In genomic region chr19:39463403-39463802, GRCh38 we compare ENCODE assay signal across 23 cellular contexts. TPM values are rescaled to one million over a fixed set of nuclear protein-coding genes. Genes with fewer than 3 reads are reported as not detected.
A peak's percentile ranks its signal among the peaks of the same experiment; 100 is the strongest.
DNase-seq lines count a peak whose midpoint lies in the region; ATAC-seq and TF ChIP-seq lines count a peak whose summit lies in the region.
"Had no signal": no experiment of that assay in that cellular context is flagged by ENCODE, and none has a peak within 500 bp of the region (broad histone marks: within the 10 kb centered on the region; RNA-seq: fewer than 3 reads in every experiment).

No MANE protein-coding gene starts in this region.

- H3K4me3 Mint-ChIP-seq in activated naive CD4-positive, alpha-beta T cell treated with anti-CD3 and anti-CD28 coated beads, Interleukin-2, amount 10 ng/mL, durations not matched to agents 7 days and 5 days, result no peak overlapping the region
- H3K4me3 Mint-ChIP-seq in activated CD8-positive, alpha-beta T cell treated with anti-CD3 and anti-CD28 coated beads, Interleukin-2, amount 10 ng/mL, durations not matched to agents 7 days and 5 days, result no peak overlapping the region
- H3K4me3 Mint-ChIP-seq in progenitor cell of endocrine pancreas (ENCODE audit: low read depth), result no peak overlapping the region
- H3K4me3 Mint-ChIP-seq: CD8-positive, alpha-beta T cell; H9 had no signal

- peaks cover 87 to 100% of the 10 kb centered on the region in 2 experiments for H3K36me3 ChIP-seq in HEK293 (ENCODE audit: control insufficient read depth in 2 of 2, insufficient read depth in 1 of 2, low read length in 2 of 2)

- no peak overlapping the region for H3K4me3 ChIP-seq in HEK293 (ENCODE audit: low read depth, low read length)
- H3K4me3 ChIP-seq: BLaER1 treated with 17β-estradiol and CSF1 and Interleukin-3, amounts not matched to agents 10 nM and 100 nM; GM23248; SJSA1 had no signal

- peak overlapping the region; percentile 16; the same call in 1 of the 2 replicates for H3K27ac ChIP-seq in HEK293 (ENCODE audit: extremely low read depth, low read depth, low read length)
- H3K27ac ChIP-seq: BLaER1 treated with 17β-estradiol and CSF1 and Interleukin-3, amounts not matched to agents 10 nM and 100 nM; GM23248; SJSA1 had no signal

- CTCF ChIA-PET in activated naive CD4-positive, alpha-beta T cell treated with anti-CD3 and anti-CD28 coated beads, Interleukin-2, amount 10 ng/mL, durations not matched to agents 7 days and 5 days (lab: Charles Lee), result interaction anchor here (0.9 kb wide), 1 partner anchor 22 kb away, joined by 3 read pairs; no protein-coding TSS in a partner anchor
- CTCF ChIA-PET in HEK293 (lab: Yijun Ruan, JAX), result interaction anchor here (0.7 to 9.9 kb wide), 6 partner anchors 9 to 1221 kb away, joined by 3 to 84 read pairs (median 4); partner anchors contain the start of genes EID2B and PLEKHG2
- CTCF ChIA-PET in activated CD8-positive, alpha-beta T cell treated with anti-CD3 and anti-CD28 coated beads, Interleukin-2, amount 10 ng/mL, durations not matched to agents 7 days and 5 days (lab: Charles Lee), result interaction anchor here (0.7 to 1.7 kb wide), 2 partner anchors 11 to 39 kb away, joined by 3 to 6 read pairs; no protein-coding TSS in a partner anchor

- DNase-seq in activated naive CD4-positive, alpha-beta T cell treated with anti-CD3 and anti-CD28 coated beads, Interleukin-2, amount 10 ng/mL, durations not matched to agents 7 days and 5 days, result no peak
- no peak for DNase-seq in activated naive CD4-positive, alpha-beta T cell treated with Interleukin-2 at 50 U/mL for 16 hours
- DNase-seq in activated CD8-positive, alpha-beta T cell treated with anti-CD3 and anti-CD28 coated beads, Interleukin-2, amount 10 ng/mL, durations not matched to agents 7 days and 5 days, result no peak
- no peak for DNase-seq in progenitor cell of endocrine pancreas (ENCODE audit: low spot score, unreplicated experiment)
- DNase-seq in COR-L47 (lab: John Stamatoyannopoulos, UW), result no peak
- DNase-seq: AML-193; Calu3; CD8-positive, alpha-beta T cell; DND-41; GM23248; H9; NCI-H1092; NCI-H1417 treated with DMSO at 0.1 percent for 48 hours; NCI-H1694 treated with DMSO at 0.1 percent for 48 hours; NCI-H2081; NCI-H2227 treated with DMSO at 0.1 percent for 48 hours; NCI-H69; Right ventricle myocardium superior; RPMI8226 had no signal

- POLR2A ChIA-PET in HEK293 (lab: Yijun Ruan, JAX), result interaction anchor here (2.2 to 5.6 kb wide), 2 partner anchors 18 to 28 kb away, joined by 6 to 37 read pairs; partner anchors contain the start of genes RPS16 and SUPT5H
- POLR2A ChIA-PET in activated CD8-positive, alpha-beta T cell treated with anti-CD3 and anti-CD28 coated beads, Interleukin-2, amount 10 ng/mL, durations not matched to agents 7 days and 5 days (lab: Charles Lee), result no interaction called here

- H3K4me1 ChIP-seq in HEK293 (ENCODE audit: control insufficient read depth, insufficient read depth, low read length), result no peaks in the 10 kb centered on the region
- H3K4me1 ChIP-seq: SJSA1 had no signal

- no peaks in the 10 kb centered on the region; the same call in 1 of the 2 replicates for H3K9me3 ChIP-seq in HEK293 (ENCODE audit: control insufficient read depth, insufficient read depth, low read depth, low read length)
- H3K9me3 ChIP-seq: BLaER1 treated with 17β-estradiol and CSF1 and Interleukin-3, amounts not matched to agents 10 nM and 100 nM; SJSA1 had no signal

- H3K27ac Mint-ChIP-seq in activated naive CD4-positive, alpha-beta T cell treated with anti-CD3 and anti-CD28 coated beads, Interleukin-2, amount 10 ng/mL, durations not matched to agents 7 days and 5 days, result peak overlapping the region; percentile 44
- peak overlapping the region; percentile 3 for H3K27ac Mint-ChIP-seq in activated CD8-positive, alpha-beta T cell treated with anti-CD3 and anti-CD28 coated beads, Interleukin-2, amount 10 ng/mL, durations not matched to agents 7 days and 5 days
- peak overlapping the region; percentile 60 for H3K27ac Mint-ChIP-seq in progenitor cell of endocrine pancreas
- H3K27ac Mint-ChIP-seq: CD8-positive, alpha-beta T cell; H9 had no signal

- no peaks in the 10 kb centered on the region for H3K27me3 Mint-ChIP-seq in activated naive CD4-positive, alpha-beta T cell treated with anti-CD3 and anti-CD28 coated beads, Interleukin-2, amount 10 ng/mL, durations not matched to agents 7 days and 5 days
- H3K27me3 Mint-ChIP-seq in activated CD8-positive, alpha-beta T cell treated with anti-CD3 and anti-CD28 coated beads, Interleukin-2, amount 10 ng/mL, durations not matched to agents 7 days and 5 days (ENCODE audit: low read depth), result no peaks in the 10 kb centered on the region
- no peaks in the 10 kb centered on the region for H3K27me3 Mint-ChIP-seq in progenitor cell of endocrine pancreas

- TF ChIP-seq CTCF in HEK293 (tag by site-specific recombination; IDR thresholded peaks at IDR 0.05), result no peak
- TF ChIP-seq CTCF in progenitor cell of endocrine pancreas (IDR thresholded peaks at IDR 0.05; ENCODE audit: unreplicated experiment), result no peak

- H3K36me3 Mint-ChIP-seq in activated naive CD4-positive, alpha-beta T cell treated with anti-CD3 and anti-CD28 coated beads, Interleukin-2, amount 10 ng/mL, durations not matched to agents 7 days and 5 days, result peaks cover 53% of the 10 kb centered on the region
- H3K36me3 Mint-ChIP-seq in activated CD8-positive, alpha-beta T cell treated with anti-CD3 and anti-CD28 coated beads, Interleukin-2, amount 10 ng/mL, durations not matched to agents 7 days and 5 days (ENCODE audit: low read depth), result peaks cover 67% of the 10 kb centered on the region
- peaks cover 25% of the 10 kb centered on the region for H3K36me3 Mint-ChIP-seq in progenitor cell of endocrine pancreas (ENCODE audit: insufficient read depth)

- ATAC-seq in activated CD8-positive, alpha-beta T cell treated with anti-CD3 and anti-CD28 coated beads, Interleukin-2, amount 10 ng/mL, durations not matched to agents 7 days and 5 days, result no peak
- no peak for ATAC-seq in HG03378 (IDR thresholded peaks at IDR 0.05; ENCODE audit: unreplicated experiment)
- ATAC-seq: CD8-positive, alpha-beta T cell had no signal

- H3K9me3 Mint-ChIP-seq in activated naive CD4-positive, alpha-beta T cell treated with anti-CD3 and anti-CD28 coated beads, Interleukin-2, amount 10 ng/mL, durations not matched to agents 7 days and 5 days, result no peaks in the 10 kb centered on the region
- no peaks in the 10 kb centered on the region for H3K9me3 Mint-ChIP-seq in activated CD8-positive, alpha-beta T cell treated with anti-CD3 and anti-CD28 coated beads, Interleukin-2, amount 10 ng/mL, durations not matched to agents 7 days and 5 days (ENCODE audit: insufficient read depth)
- no peaks in the 10 kb centered on the region for H3K9me3 Mint-ChIP-seq in progenitor cell of endocrine pancreas (ENCODE audit: low read depth)
- H3K9me3 Mint-ChIP-seq: CD8-positive, alpha-beta T cell; H9 had no signal

- no peaks in the 10 kb centered on the region for H3K4me1 Mint-ChIP-seq in activated naive CD4-positive, alpha-beta T cell treated with anti-CD3 and anti-CD28 coated beads, Interleukin-2, amount 10 ng/mL, durations not matched to agents 7 days and 5 days
- no peaks in the 10 kb centered on the region for H3K4me1 Mint-ChIP-seq in activated CD8-positive, alpha-beta T cell treated with anti-CD3 and anti-CD28 coated beads, Interleukin-2, amount 10 ng/mL, durations not matched to agents 7 days and 5 days (ENCODE audit: low read depth)
- H3K4me1 Mint-ChIP-seq in progenitor cell of endocrine pancreas (ENCODE audit: low read depth), result no peaks in the 10 kb centered on the region
- H3K4me1 Mint-ChIP-seq: H9 had no signal

TF ChIP-seq in HEK293, 187 proteins besides CTCF, POLR2A, EP300 and RAD21:
- TF ChIP-seq ZNF311 (tag by site-specific recombination; IDR thresholded peaks at IDR 0.05; ENCODE audit: borderline replicate concordance) (no peak), PRDM1 (tag by site-specific recombination; IDR thresholded peaks at IDR 0.05) (peak; percentile 79), ZNF654 (tag by site-specific recombination; IDR thresholded peaks at IDR 0.05; ENCODE audit: low read depth) (no peak)
TF ChIP-seq in HEK293: peak in this region for 1.

RNA-seq across cellular contexts. Expression of gene TIMM50, which starts 17.2 kb away (rescaled TPM):
- 10 to 100 TPM; 56.1 to 65.9 TPM for total RNA-seq in activated CD8-positive, alpha-beta T cell treated with anti-CD3 and anti-CD28 coated beads, Interleukin-2, amount 10 ng/mL, durations not matched to agents 7 days and 5 days
- total RNA-seq in progenitor cell of endocrine pancreas, result 79.3 TPM in 2 replicates

RNA-seq across cellular contexts. Expression of gene SUPT5H, which starts 18.0 kb away (rescaled TPM):
- 100 to 1,000 TPM; 144 to 147 TPM for total RNA-seq in activated CD8-positive, alpha-beta T cell treated with anti-CD3 and anti-CD28 coated beads, Interleukin-2, amount 10 ng/mL, durations not matched to agents 7 days and 5 days
- 170 and 171 TPM in 2 replicates for total RNA-seq in progenitor cell of endocrine pancreas

RNA-seq across cellular contexts. Expression of gene RPS16, which starts 27.7 kb away (rescaled TPM):
- total RNA-seq in activated CD8-positive, alpha-beta T cell treated with anti-CD3 and anti-CD28 coated beads, Interleukin-2, amount 10 ng/mL, durations not matched to agents 7 days and 5 days, result 1,000 to 10,000 TPM; 2,100 to 2,157 TPM
- 1,449 and 1,510 TPM in 2 replicates for total RNA-seq in progenitor cell of endocrine pancreas

RNA-seq across cellular contexts. Expression of gene DLL3, which starts 35.3 kb away (rescaled TPM):
- total RNA-seq in activated CD8-positive, alpha-beta T cell treated with anti-CD3 and anti-CD28 coated beads, Interleukin-2, amount 10 ng/mL, durations not matched to agents 7 days and 5 days, result under 1 TPM; 0.26 to 0.29 TPM
- 0.93 and 1.1 TPM in 2 replicates for total RNA-seq in progenitor cell of endocrine pancreas
- total RNA-seq: Right ventricle myocardium superior had no signal

RNA-seq across cellular contexts. Expression of gene PLEKHG2, which starts 50.9 kb away (rescaled TPM):
- total RNA-seq in activated CD8-positive, alpha-beta T cell treated with anti-CD3 and anti-CD28 coated beads, Interleukin-2, amount 10 ng/mL, durations not matched to agents 7 days and 5 days, result 10 to 100 TPM; 64.4 to 68.5 TPM
- 162 and 170 TPM in 2 replicates for total RNA-seq in progenitor cell of endocrine pancreas

Comparison
In these comparisons a context has a peak if more than half of its experiments do, and no peak if none do; other contexts are left out.
1. H3K27ac Mint-ChIP-seq: peak in every context shown above with its lines; median percentile 60 in progenitor cell of endocrine pancreas; 44 in activated naive CD4-positive, alpha-beta T cell treated with anti-CD3 and anti-CD28 coated beads, Interleukin-2, amount 10 ng/mL, durations not matched to agents 7 days and 5 days; 3 in activated CD8-positive, alpha-beta T cell treated with anti-CD3 and anti-CD28 coated beads, Interleukin-2, amount 10 ng/mL, durations not matched to agents 7 days and 5 days.